ENCODE assay signal across 12 cellular contexts in genomic region chr12:92493816-92494215, GRCh38.
DNase-seq lines count a peak whose midpoint lies in the region; ATAC-seq and TF ChIP-seq lines count a peak whose summit lies in the region.
"Had no signal": no experiment of that assay in that cellular context is flagged by ENCODE, and none has a peak within 500 bp of the region (broad histone marks: within the 10 kb centered on the region; RNA-seq: fewer than 3 reads in every experiment).

No MANE protein-coding gene starts in this region.

- CTCF ChIA-PET in CD4-positive, alpha-beta memory T cell (lab: Charles Lee; ENCODE audit: partially characterized antibody) = interaction anchor here (1.2 to 1.9 kb wide), 2 partner anchors 9 to 54 kb away, joined by 3 to 9 read pairs; no protein-coding TSS in a partner anchor

- DNase-seq in NCI-H774 (lab: John Stamatoyannopoulos, UW) (no peak), AG08396 (ENCODE audit: low spot score) (no peak)
- DNase-seq in CD4-positive, alpha-beta memory T cell = no peak
- DNase-seq: Caco-2, dorsolateral prefrontal cortex, NCI-H1436 treated with DMSO at 0.1 percent for 48 hours, SW 1271 had no signal

- H3K27me3 ChIP-seq in gastroesophageal sphincter = no peaks in the 10 kb centered on the region
- no peaks in the 10 kb centered on the region for H3K27me3 ChIP-seq in CD4-positive, alpha-beta memory T cell (ENCODE audit: insufficient read depth, low read length)
- H3K27me3 ChIP-seq: dorsolateral prefrontal cortex had no signal

- no peak overlapping the region for H3K27ac ChIP-seq in gastroesophageal sphincter
- H3K27ac ChIP-seq in CD4-positive, alpha-beta memory T cell (ENCODE audit: low read depth, low read length) = no peak overlapping the region
- H3K27ac ChIP-seq: dorsolateral prefrontal cortex had no signal

- H3K27me3 Mint-ChIP-seq in activated naive CD8-positive, alpha-beta T cell = no peaks in the 10 kb centered on the region
- H3K27me3 Mint-ChIP-seq in CD4-positive, alpha-beta memory T cell = no peaks in the 10 kb centered on the region

- TF ChIP-seq POLR2A in gastroesophageal sphincter (IDR thresholded peaks at IDR 0.05) = no peak

- no peak for TF ChIP-seq CTCF in gastroesophageal sphincter (IDR thresholded peaks at IDR 0.05)

- H3K4me1 ChIP-seq in gastroesophageal sphincter = no peaks in the 10 kb centered on the region
- no peaks in the 10 kb centered on the region for H3K4me1 ChIP-seq in CD4-positive, alpha-beta memory T cell (ENCODE audit: insufficient read depth, low read length)
- H3K4me1 ChIP-seq: Caco-2 had no signal

- H3K9me3 ChIP-seq in gastroesophageal sphincter = no peaks in the 10 kb centered on the region
- H3K9me3 ChIP-seq in CD4-positive, alpha-beta memory T cell (ENCODE audit: control insufficient read depth in 1 of 2, low read length in 2 of 2) = no peaks in the 10 kb centered on the region
- H3K9me3 ChIP-seq: Caco-2 had no signal

- H3K4me1 Mint-ChIP-seq in activated naive CD8-positive, alpha-beta T cell (ENCODE audit: low read depth) = peaks cover 14% of the 10 kb centered on the region
- peaks cover 0 to 2% (median 0%) of the 10 kb centered on the region in 4 donors for H3K4me1 Mint-ChIP-seq in CD4-positive, alpha-beta memory T cell

- H3K27ac Mint-ChIP-seq in activated naive CD8-positive, alpha-beta T cell = peak overlapping the region; percentile 64
- no peak overlapping the region for H3K27ac Mint-ChIP-seq in CD4-positive, alpha-beta memory T cell

- H3K4me3 ChIP-seq in gastroesophageal sphincter = no peak overlapping the region
- H3K4me3 ChIP-seq in CD4-positive, alpha-beta memory T cell (ENCODE audit: low read length in 2 of 2) = no peak overlapping the region
- H3K4me3 ChIP-seq: dorsolateral prefrontal cortex had no signal

- H3K36me3 Mint-ChIP-seq in activated naive CD8-positive, alpha-beta T cell = peaks cover 11% of the 10 kb centered on the region
- peaks cover 0 to 6% of the 10 kb centered on the region in 2 donors for H3K36me3 Mint-ChIP-seq in CD4-positive, alpha-beta memory T cell

- no peak overlapping the region for H3K4me3 Mint-ChIP-seq in activated naive CD8-positive, alpha-beta T cell
- no peak overlapping the region for H3K4me3 Mint-ChIP-seq in CD4-positive, alpha-beta memory T cell

- H3K36me3 ChIP-seq in gastroesophageal sphincter = no peaks in the 10 kb centered on the region
- no peaks in the 10 kb centered on the region for H3K36me3 ChIP-seq in CD4-positive, alpha-beta memory T cell (ENCODE audit: insufficient read depth, low read length)

- intact Hi-C loops in CD4-positive, alpha-beta memory T cell (cut with micrococcal nuclease) = no loop called here

- no peak for TF ChIP-seq EP300 in gastroesophageal sphincter (IDR thresholded peaks at IDR 0.05)

- peaks cover 6% of the 10 kb centered on the region for H3K9me3 Mint-ChIP-seq in activated naive CD8-positive, alpha-beta T cell (ENCODE audit: low read depth)
- H3K9me3 Mint-ChIP-seq in CD4-positive, alpha-beta memory T cell = peaks cover 0 to 12% (median 6%) of the 10 kb centered on the region in 8 donors

- ATAC-seq in GM18502 (IDR thresholded peaks at IDR 0.05; ENCODE audit: poor library complexity, unreplicated experiment) (peak; percentile 67), GM19467 (IDR thresholded peaks at IDR 0.05; ENCODE audit: unreplicated experiment) (peak; percentile 57), HG03097 (IDR thresholded peaks at IDR 0.05; ENCODE audit: low FRiP score, unreplicated experiment) (peak; percentile 38), gastroesophageal sphincter (no peak)

- POLR2A ChIA-PET in CD4-positive, alpha-beta memory T cell (lab: Charles Lee; ENCODE audit: partially characterized antibody) = interaction anchor here (1.2 kb wide), 1 partner anchor 11 kb away, joined by 4 read pairs; no protein-coding TSS in a partner anchor
